15 cellular contexts compared by ENCODE assay signal in genomic region chr9:16136961-16137360, GRCh38.
DNase-seq lines count a peak whose midpoint lies in the region; ATAC-seq and TF ChIP-seq lines count a peak whose summit lies in the region.
"Had no signal": no experiment of that assay in that cellular context is flagged by ENCODE, and none has a peak within 500 bp of the region (broad histone marks: within the 10 kb centered on the region; RNA-seq: fewer than 3 reads in every experiment).

No MANE protein-coding gene starts in this region.

- H3K36me3 ChIP-seq in fibroblast of lung (ENCODE audit: control insufficient read depth, insufficient read depth, low read length) (no peaks in the 10 kb centered on the region), psoas muscle (ENCODE audit: insufficient read depth in 1 of 2, low read depth in 1 of 2) (no peaks in the 10 kb centered on the region), left lung (no peaks in the 10 kb centered on the region)

- H3K4me2 ChIP-seq in fibroblast of lung (ENCODE audit: extremely low read depth, insufficient read depth, low read length): no peak overlapping the region

- H2AFZ ChIP-seq in fibroblast of lung (ENCODE audit: low read length): no peak overlapping the region

- H3K9me3 ChIP-seq in fibroblast of lung (ENCODE audit: control insufficient read depth, insufficient read depth, low read depth, low read length): no peaks in the 10 kb centered on the region
- H3K9me3 ChIP-seq in psoas muscle: no peaks in the 10 kb centered on the region
- no peaks in the 10 kb centered on the region for H3K9me3 ChIP-seq in left lung

- H3K9ac ChIP-seq in fibroblast of lung (ENCODE audit: insufficient read depth, low read length): no peak overlapping the region

- TF ChIP-seq POLR2A in NB4 (IDR thresholded peaks at IDR 0.05; ENCODE audit: extremely low read depth, insufficient read length): no peak

- ATAC-seq in psoas muscle: peak; percentile 41 to 84 (median 78)
- no peak for ATAC-seq in activated CD4-positive, CD25-positive, alpha-beta regulatory T cell treated with anti-CD3 and anti-CD28 coated beads, Interleukin-2, amount 50 U/mL, for 24 hours
- ATAC-seq in left lung: no peak
- ATAC-seq: stimulated activated naive B cell treated with anti-CD40 and anti-IgM and Interleukin-4, amounts not matched to agents 10 μg/mL and 1 μg/mL and 100 μg/mL, for 72 hours had no signal

- H3K4me3 ChIP-seq in NB4 (ENCODE audit: low read depth, low read length) (no peak overlapping the region), fibroblast of lung (replicated peaks in 1 of 4; ENCODE audit: control extremely low read depth in 1 of 4, insufficient read depth in 1 of 4, low read depth in 3 of 4, low read length in 4 of 4) (no peak overlapping the region), psoas muscle (no peak overlapping the region), left lung (no peak overlapping the region)
- H3K4me3 ChIP-seq: dorsolateral prefrontal cortex had no signal

- WGBS in psoas muscle, 3 donors: 34 to 42% (median 37%) methylated on average over 4 of the region's 4 CpGs

- no peaks in the 10 kb centered on the region for H3K79me2 ChIP-seq in fibroblast of lung (ENCODE audit: control insufficient read depth, insufficient read depth, low read length)

- TF ChIP-seq CTCF in NB4 (IDR thresholded peaks at IDR 0.05; ENCODE audit: low read depth, low read length) (no peak), fibroblast of lung (conservative IDR thresholded peaks at IDR 0.05 in 1 of 2, IDR thresholded peaks at IDR 0.05 in 1 of 2; ENCODE audit: low read depth in 1 of 2, low read length in 2 of 2) (peak in 1 of 2 donors; percentile 12), psoas muscle (IDR thresholded peaks at IDR 0.05) (no peak), left lung (IDR thresholded peaks at IDR 0.05) (no peak)

- intact Hi-C loops in psoas muscle (cut with DNase I): no loop called here
- intact Hi-C loops in left lung (cut with DNase I): no loop called here

- peaks cover 4% of the 10 kb centered on the region for H3K4me1 ChIP-seq in fibroblast of lung (ENCODE audit: control insufficient read depth, extremely low read depth, insufficient read depth, low read length)
- no peaks in the 10 kb centered on the region for H3K4me1 ChIP-seq in psoas muscle
- peaks cover 0 to 5% of the 10 kb centered on the region in 2 donors for H3K4me1 ChIP-seq in left lung

- no peak overlapping the region for H3K27ac ChIP-seq in fibroblast of lung (ENCODE audit: insufficient read depth, low read length)
- no peak overlapping the region for H3K27ac ChIP-seq in psoas muscle
- no peak overlapping the region for H3K27ac ChIP-seq in left lung
- H3K27ac ChIP-seq: dorsolateral prefrontal cortex had no signal

- DNase-seq in ELR (ENCODE audit: low read depth) (peak; percentile 28), NB4 (ENCODE audit: low read depth) (peak; percentile 50), fibroblast of lung (ENCODE audit: low read depth in 2 of 2) (peak; percentile 80 to 97), psoas muscle (peak; percentile 67 to 80), DMS153 (lab: John Stamatoyannopoulos, UW) (no peak), left lung (no peak)
- DNase-seq: amygdala; CD4-positive, alpha-beta T cell; dorsolateral prefrontal cortex; GDM1; naive B cell; NCI-H2171; retina; stimulated activated naive B cell treated with anti-CD40 and anti-IgM and Interleukin-4, amounts not matched to agents 10 μg/mL and 1 μg/mL and 100 μg/mL, for 72 hours had no signal

- H3K27me3 ChIP-seq in fibroblast of lung (ENCODE audit: control insufficient read depth, insufficient read depth, low read length) (no peaks in the 10 kb centered on the region), psoas muscle (ENCODE audit: insufficient read depth in 3 of 3, low read length in 2 of 3) (no peaks in the 10 kb centered on the region), left lung (no peaks in the 10 kb centered on the region)

- H4K20me1 ChIP-seq in fibroblast of lung (ENCODE audit: control insufficient read depth, extremely low read depth, insufficient read depth, low read length): no peaks in the 10 kb centered on the region

Comparison
In these comparisons a context has a peak if more than half of its experiments do, and no peak if none do; other contexts are left out.
1. DNase-seq: peak in ELR (single experiment), NB4 (single experiment), fibroblast of lung (2 of 2) and psoas muscle (2 of 2); none in DMS153 (single experiment) and left lung (0 of 2).
2. ATAC-seq: peak in psoas muscle (4 of 4); none in activated CD4-positive, CD25-positive, alpha-beta regulatory T cell treated with anti-CD3 and anti-CD28 coated beads, Interleukin-2, amount 50 U/mL, for 24 hours (0 of 2) and left lung (single experiment).